ENCODE assay signal across 17 cellular contexts in genomic region chr12:89969098-89969497, GRCh38.
DNase-seq lines count a peak whose midpoint lies in the region; ATAC-seq, FAIRE-seq and TF ChIP-seq lines count a peak whose summit lies in the region.
"Had no signal": no experiment of that assay in that cellular context is flagged by ENCODE, and none has a peak within 500 bp of the region (broad histone marks: within the 10 kb centered on the region; RNA-seq: fewer than 3 reads in every experiment).

No MANE protein-coding gene starts in this region.

- intact Hi-C loops in HCT116 (cut with micrococcal nuclease) (loop anchor here (10.0 kb wide), 1 partner anchor 264 kb away; the partner anchor contains the start of gene ATP2B1), Right ventricle myocardium superior (cut with DNase I) (no loop called here)

- H3K27me3 ChIP-seq in HCT116 (ENCODE audit: insufficient read depth, low read length) (no peaks in the 10 kb centered on the region), keratinocyte (ENCODE audit: control insufficient read depth, extremely low read depth, insufficient read depth, low read length) (no peaks in the 10 kb centered on the region)

- TF ChIP-seq CTCF in HCT116 (IDR thresholded peaks at IDR 0.05 in 2 of 3, conservative IDR thresholded peaks at IDR 0.05 in 1 of 3; ENCODE audit: borderline replicate concordance in 1 of 3, insufficient read depth in 1 of 3, low read depth in 2 of 3, low read length in 2 of 3) (no peak), RWPE1 (conservative IDR thresholded peaks at IDR 0.05; ENCODE audit: low read depth) (no peak), keratinocyte (optimal IDR thresholded peaks at IDR 0.05 in 1 of 3, IDR thresholded peaks at IDR 0.05 in 1 of 3, conservative IDR thresholded peaks at IDR 0.05 in 1 of 3; ENCODE audit: extremely low read depth in 1 of 3, insufficient read depth in 2 of 3, low read length in 3 of 3) (no peak), retinal pigment epithelial cell (conservative IDR thresholded peaks at IDR 0.05; ENCODE audit: low read depth, low read length) (no peak)

- no peaks in the 10 kb centered on the region for H3K4me1 ChIP-seq in HCT116 (ENCODE audit: control insufficient read depth in 1 of 2, insufficient read depth in 2 of 2, low read length in 2 of 2)
- peaks cover 16% of the 10 kb centered on the region for H3K4me1 ChIP-seq in keratinocyte (ENCODE audit: control insufficient read depth, extremely low read depth, insufficient read depth, low read length)

- POLR2A ChIA-PET in HCT116 (lab: Charles Lee) (no interaction called here), RWPE1 (lab: Yijun Ruan, JAX; ENCODE audit: low non-redundant PET) (no interaction called here)

- BruUV-seq in HCT116 (replicated peaks; lab: Mats Ljungman, UMichigan) = no TSS peak

- H4K20me1 ChIP-seq in HCT116 (ENCODE audit: insufficient read depth) (no peaks in the 10 kb centered on the region), keratinocyte (ENCODE audit: control insufficient read depth, extremely low read depth, insufficient read depth, low read length) (no peaks in the 10 kb centered on the region)

- no peaks in the 10 kb centered on the region for H3K79me2 ChIP-seq in HCT116 (ENCODE audit: insufficient read depth, low read length)
- no peaks in the 10 kb centered on the region for H3K79me2 ChIP-seq in keratinocyte (ENCODE audit: control insufficient read depth, insufficient read depth, low read length)

- dilution Hi-C loops in keratinocyte (cut with MboI; ENCODE audit: extremely low pct_ligation_motif_present, low sequenced_read_pairs) = no loop called here

- H3K36me3 Mint-ChIP-seq in immature natural killer cell = no peaks in the 10 kb centered on the region
- H3K36me3 Mint-ChIP-seq: CD14-positive monocyte had no signal

- no peak overlapping the region for H3K27ac ChIP-seq in HCT116 (ENCODE audit: low read depth, low read length)
- H3K27ac ChIP-seq in RWPE1 = no peak overlapping the region
- H3K27ac ChIP-seq in keratinocyte (ENCODE audit: control insufficient read depth, insufficient read depth, low read length) = no peak overlapping the region
- H3K27ac ChIP-seq: A549 had no signal

- DNase-seq in HCT116 (ENCODE audit: low read depth, low spot score) (no peak), RWPE1 (ENCODE audit: low spot score) (peak; percentile 69), keratinocyte (ENCODE audit: low read depth, low spot score) (no peak), retinal pigment epithelial cell (ENCODE audit: low read depth) (peak; percentile 37), immature natural killer cell (no peak), DMS153 treated with DMSO at 0.1 percent for 48 hours (lab: John Stamatoyannopoulos, UW; ENCODE audit: unreplicated experiment) (no peak), Right ventricle myocardium superior (no peak)
- DNase-seq: DMS79 treated with DMSO at 0.1 percent for 48 hours, Karpas-422, NCI-H1417, NCI-H2081, NCI-H524 had no signal

- TF ChIP-seq RAD21 in HCT116 (IDR thresholded peaks at IDR 0.05; ENCODE audit: low read depth) = no peak

- peaks cover 0 to 7% (median 5%) of the 10 kb centered on the region in 3 donors for H3K27me3 Mint-ChIP-seq in immature natural killer cell (ENCODE audit: low read depth in 3 of 3)

- no peaks in the 10 kb centered on the region for H3K9me1 ChIP-seq in keratinocyte (ENCODE audit: control insufficient read depth, extremely low read depth, insufficient read depth, low read length)

- H3K36me3 ChIP-seq in HCT116 (ENCODE audit: control insufficient read depth in 1 of 2, insufficient read depth in 2 of 2, low read length in 2 of 2) (no peaks in the 10 kb centered on the region), keratinocyte (ENCODE audit: control insufficient read depth in 2 of 2, extremely low read depth in 1 of 2, insufficient read depth in 2 of 2, low read length in 2 of 2) (no peaks in the 10 kb centered on the region)
- H3K36me3 ChIP-seq: HAP-1 had no signal

- peaks cover 11 to 16% of the 10 kb centered on the region in 2 donors for H3K4me1 Mint-ChIP-seq in immature natural killer cell

- H3K4me3 Mint-ChIP-seq in immature natural killer cell = no peak overlapping the region
- H3K4me3 Mint-ChIP-seq: CD14-positive monocyte had no signal

- H3K9me2 ChIP-seq in HCT116 (ENCODE audit: insufficient read depth) = no peaks in the 10 kb centered on the region

- TF ChIP-seq POLR2A in HCT116 (IDR thresholded peaks at IDR 0.05; ENCODE audit: borderline replicate concordance, extremely low read depth, insufficient read depth, insufficient read length) = no peak

- no peak overlapping the region for H3K4me3 ChIP-seq in HCT116 (replicated peaks in 1 of 2; ENCODE audit: low read depth in 1 of 2, low read length in 2 of 2)
- H3K4me3 ChIP-seq in keratinocyte (ENCODE audit: control insufficient read depth in 2 of 3, extremely low read depth in 1 of 3, insufficient read depth in 2 of 3, low read depth in 1 of 3, low read length in 3 of 3) = peak overlapping the region in 1 of 3 experiments; percentile 7
- H3K4me3 ChIP-seq in retinal pigment epithelial cell (ENCODE audit: low read length) = no peak overlapping the region
- H3K4me3 ChIP-seq: A549, HAP-1 had no signal

- H2AFZ ChIP-seq in HCT116 (ENCODE audit: low read depth, low read length, poor library complexity, severe bottlenecking) (no peak overlapping the region), keratinocyte (ENCODE audit: control insufficient read depth, low read length) (peak overlapping the region; percentile 27)

- H3K9ac ChIP-seq in HCT116 (ENCODE audit: low read length) (no peak overlapping the region), keratinocyte (ENCODE audit: control insufficient read depth, extremely low read depth, insufficient read depth, low read length) (no peak overlapping the region)

- no peak for ATAC-seq in HCT116
- ATAC-seq in Right ventricle myocardium superior (ENCODE audit: poor library complexity) = no peak
- ATAC-seq: A549 had no signal

- CTCF ChIA-PET in HCT116 (lab: Charles Lee) = no interaction called here
- CTCF ChIA-PET in RWPE1 (lab: Yijun Ruan, JAX) = no interaction called here

- RAD21 ChIA-PET in HCT116 (lab: Charles Lee; ENCODE audit: low non-redundant PET in 1 of 2, low total read pairs in 2 of 2, uncharacterized antibody in 2 of 2, unreplicated experiment in 2 of 2) = no interaction called here

- FAIRE-seq in keratinocyte (lab: Jason Lieb, UNC) = peak; percentile 81
- FAIRE-seq: A549, G401.6, GM12891 had no signal

- H3K9me3 ChIP-seq in HCT116 (ENCODE audit: control insufficient read depth in 1 of 2, insufficient read depth in 1 of 2, low read depth in 1 of 2, low read length in 2 of 2) = no peaks in the 10 kb centered on the region
- no peaks in the 10 kb centered on the region for H3K9me3 ChIP-seq in keratinocyte (ENCODE audit: control insufficient read depth, low read depth, low read length)
- H3K9me3 ChIP-seq: A549, HAP-1 had no signal

- H3K27ac Mint-ChIP-seq in immature natural killer cell = no peak overlapping the region

- H3K4me2 ChIP-seq in HCT116 (ENCODE audit: low read length) (no peak overlapping the region), keratinocyte (ENCODE audit: control insufficient read depth, extremely low read depth, insufficient read depth, low read depth, low read length) (peak overlapping the region; percentile 54)
- H3K4me2 ChIP-seq: A549 had no signal

- peaks cover 0 to 2% (median 0%) of the 10 kb centered on the region in 6 donors for H3K9me3 Mint-ChIP-seq in immature natural killer cell

TF ChIP-seq in HCT116, 20 proteins besides CTCF, POLR2A, EP300 and RAD21:
- TF ChIP-seq, protein P1, sequence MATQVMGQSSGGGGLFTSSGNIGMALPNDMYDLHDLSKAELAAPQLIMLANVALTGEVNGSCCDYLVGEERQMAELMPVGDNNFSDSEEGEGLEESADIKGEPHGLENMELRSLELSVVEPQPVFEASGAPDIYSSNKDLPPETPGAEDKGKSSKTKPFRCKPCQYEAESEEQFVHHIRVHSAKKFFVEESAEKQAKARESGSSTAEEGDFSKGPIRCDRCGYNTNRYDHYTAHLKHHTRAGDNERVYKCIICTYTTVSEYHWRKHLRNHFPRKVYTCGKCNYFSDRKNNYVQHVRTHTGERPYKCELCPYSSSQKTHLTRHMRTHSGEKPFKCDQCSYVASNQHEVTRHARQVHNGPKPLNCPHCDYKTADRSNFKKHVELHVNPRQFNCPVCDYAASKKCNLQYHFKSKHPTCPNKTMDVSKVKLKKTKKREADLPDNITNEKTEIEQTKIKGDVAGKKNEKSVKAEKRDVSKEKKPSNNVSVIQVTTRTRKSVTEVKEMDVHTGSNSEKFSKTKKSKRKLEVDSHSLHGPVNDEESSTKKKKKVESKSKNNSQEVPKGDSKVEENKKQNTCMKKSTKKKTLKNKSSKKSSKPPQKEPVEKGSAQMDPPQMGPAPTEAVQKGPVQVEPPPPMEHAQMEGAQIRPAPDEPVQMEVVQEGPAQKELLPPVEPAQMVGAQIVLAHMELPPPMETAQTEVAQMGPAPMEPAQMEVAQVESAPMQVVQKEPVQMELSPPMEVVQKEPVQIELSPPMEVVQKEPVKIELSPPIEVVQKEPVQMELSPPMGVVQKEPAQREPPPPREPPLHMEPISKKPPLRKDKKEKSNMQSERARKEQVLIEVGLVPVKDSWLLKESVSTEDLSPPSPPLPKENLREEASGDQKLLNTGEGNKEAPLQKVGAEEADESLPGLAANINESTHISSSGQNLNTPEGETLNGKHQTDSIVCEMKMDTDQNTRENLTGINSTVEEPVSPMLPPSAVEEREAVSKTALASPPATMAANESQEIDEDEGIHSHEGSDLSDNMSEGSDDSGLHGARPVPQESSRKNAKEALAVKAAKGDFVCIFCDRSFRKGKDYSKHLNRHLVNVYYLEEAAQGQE (IDR thresholded peaks at IDR 0.05; ENCODE audit: low read depth) = no peak
- TF ChIP-seq CEBPB (IDR thresholded peaks at IDR 0.05; ENCODE audit: low read depth) = peak; percentile 54; the same call in 1 of the 2 replicates

Comparison
In these comparisons a context has a peak if more than half of its experiments do, and no peak if none do; other contexts are left out.
1. DNase-seq: peak in RWPE1 (single experiment) and retinal pigment epithelial cell (single experiment); none in HCT116 (single experiment), keratinocyte (single experiment), immature natural killer cell (0 of 3), DMS153 treated with DMSO at 0.1 percent for 48 hours (single experiment) and Right ventricle myocardium superior (single experiment).